ENCODE assay signal across 8 cellular contexts in genomic region chr2:238618884-238619283, GRCh38.
DNase-seq lines count a peak whose midpoint lies in the region; ATAC-seq and TF ChIP-seq lines count a peak whose summit lies in the region.
"Not testable (repeated sequence)": the region's sequence is repeated elsewhere in the genome, so short reads cannot be mapped to it uniquely, and the experiment has no call there.

No MANE protein-coding gene starts in this region.

- not testable (repeated sequence) for DNase-seq in HFFc6; Panc1 (ENCODE audit: low read depth, low spot score); chondrocyte (ENCODE audit: low spot score); fibroblast of pulmonary artery (ENCODE audit: low read depth); natural killer cell; tibial artery

- not testable (repeated sequence) for H3K4me3 Mint-ChIP-seq in HFFc6; chondrocyte (ENCODE audit: unreplicated experiment); natural killer cell

- POLR2A ChIA-PET in Panc1 (lab: Charles Lee) = not testable (repeated sequence)

- in situ Hi-C loops in Panc1 (cut with HindIII; ENCODE audit: low pct_unique_long_range_greater_than_20kb, low sequenced_read_pairs) = not testable (repeated sequence)

- H3K9me2 ChIP-seq in DOHH2 (replicated peaks; ENCODE audit: control insufficient read depth, low read length) = not testable (repeated sequence)

- not testable (repeated sequence) for H3K4me1 ChIP-seq in DOHH2 (ENCODE audit: control insufficient read depth, low read length); Panc1 (ENCODE audit: control insufficient read depth, insufficient read depth, low read length); tibial artery

- not testable (repeated sequence) for H3K79me2 ChIP-seq in DOHH2 (ENCODE audit: control insufficient read depth, low read length)

- not testable (repeated sequence) for H3K27ac ChIP-seq in 22Rv1; DOHH2 (ENCODE audit: low read depth, low read length); Panc1 (ENCODE audit: low read length); tibial artery

- not testable (repeated sequence) for H3K9me3 Mint-ChIP-seq in HFFc6; chondrocyte (ENCODE audit: low read depth); natural killer cell

- BruUV-seq in Panc1 (replicated peaks; lab: Mats Ljungman, UMichigan) = not testable (repeated sequence)

- not testable (repeated sequence) for ATAC-seq in Panc1, natural killer cell

- H4K20me1 ChIP-seq in DOHH2 (ENCODE audit: control insufficient read depth, insufficient read depth, low read depth, low read length) = not testable (repeated sequence)

- TF ChIP-seq CTCF in 22Rv1 (IDR thresholded peaks at IDR 0.05) (peak; percentile 27), DOHH2 (IDR thresholded peaks at IDR 0.05; ENCODE audit: low read depth, low read length, poor library complexity, severe bottlenecking) (peak; percentile 30), HFFc6 (IDR thresholded peaks at IDR 0.05) (peak; percentile 75), Panc1 (IDR thresholded peaks at IDR 0.05) (peak; percentile 42), chondrocyte (IDR thresholded peaks at IDR 0.05) (peak; percentile 63), fibroblast of pulmonary artery (IDR thresholded peaks at IDR 0.05; ENCODE audit: low read length, missing control alignments) (peak; percentile 7), natural killer cell (IDR thresholded peaks at IDR 0.05) (peak; percentile 11), tibial artery (IDR thresholded peaks at IDR 0.05) (peak; percentile 8 to 13)

- not testable (repeated sequence) for H3K9me3 ChIP-seq in DOHH2 (ENCODE audit: control insufficient read depth, insufficient read depth, low read length); Panc1 (ENCODE audit: control insufficient read depth, insufficient read depth, low read depth, low read length); tibial artery

- not testable (repeated sequence) for H3K4me2 ChIP-seq in DOHH2 (ENCODE audit: low read length)

- not testable (repeated sequence) for H3F3A ChIP-seq in DOHH2 (ENCODE audit: control insufficient read depth, insufficient read depth)

- H3K36me3 ChIP-seq in DOHH2 (ENCODE audit: control insufficient read depth, low read length); Panc1 (ENCODE audit: control insufficient read depth, insufficient read depth, low read length); tibial artery: not testable (repeated sequence)

- not testable (repeated sequence) for H3K27me3 ChIP-seq in DOHH2 (ENCODE audit: control insufficient read depth, low read length); Panc1 (ENCODE audit: control insufficient read depth, insufficient read depth, low read length); tibial artery

- intact Hi-C loops in Panc1 (cut with micrococcal nuclease; ENCODE audit: unreplicated experiment); natural killer cell (cut with micrococcal nuclease); tibial artery (cut with DNase I; ENCODE audit: low total_unique reads): not testable (repeated sequence)

- not testable (repeated sequence) for H3K4me3 ChIP-seq in DOHH2 (ENCODE audit: low read length); Panc1 (ENCODE audit: low read depth in 2 of 2, low read length in 2 of 2); fibroblast of pulmonary artery (replicated peaks; ENCODE audit: low read depth, low read length); tibial artery

- not testable (repeated sequence) for H3K4me1 Mint-ChIP-seq in HFFc6 (ENCODE audit: low read depth); chondrocyte (ENCODE audit: low read depth); natural killer cell

- not testable (repeated sequence) for H3K36me3 Mint-ChIP-seq in HFFc6 (ENCODE audit: low read depth); chondrocyte (ENCODE audit: low read depth); natural killer cell

- peaks cover 16% of the 10 kb centered on the region for H3K27me3 Mint-ChIP-seq in HFFc6 (ENCODE audit: insufficient read depth)
- H3K27me3 Mint-ChIP-seq in chondrocyte (ENCODE audit: low read depth) = peaks cover 42% of the 10 kb centered on the region
- H3K27me3 Mint-ChIP-seq in natural killer cell (ENCODE audit: low read depth in 2 of 2) = peaks cover 24 to 41% of the 10 kb centered on the region in 2 donors

- CTCF ChIA-PET in Panc1 (lab: Charles Lee) = interaction anchor here (0.6 kb wide), 1 partner anchor 9 kb away, joined by 6 read pairs; no protein-coding TSS in a partner anchor

- not testable (repeated sequence) for H3K27ac Mint-ChIP-seq in HFFc6; chondrocyte (ENCODE audit: unreplicated experiment); natural killer cell

Comparison
In these comparisons a context has a peak if more than half of its experiments do, and no peak if none do; other contexts are left out.
1. CTCF ChIP-seq: peak in every context shown above with its lines; median percentile 75 in HFFc6; 63 in chondrocyte; 42 in Panc1; 30 in DOHH2; 27 in 22Rv1; 11 in natural killer cell; 10 in tibial artery; 7 in fibroblast of pulmonary artery.